ENCODE assay signal across 8 cellular contexts in the genomic region with DNA sequence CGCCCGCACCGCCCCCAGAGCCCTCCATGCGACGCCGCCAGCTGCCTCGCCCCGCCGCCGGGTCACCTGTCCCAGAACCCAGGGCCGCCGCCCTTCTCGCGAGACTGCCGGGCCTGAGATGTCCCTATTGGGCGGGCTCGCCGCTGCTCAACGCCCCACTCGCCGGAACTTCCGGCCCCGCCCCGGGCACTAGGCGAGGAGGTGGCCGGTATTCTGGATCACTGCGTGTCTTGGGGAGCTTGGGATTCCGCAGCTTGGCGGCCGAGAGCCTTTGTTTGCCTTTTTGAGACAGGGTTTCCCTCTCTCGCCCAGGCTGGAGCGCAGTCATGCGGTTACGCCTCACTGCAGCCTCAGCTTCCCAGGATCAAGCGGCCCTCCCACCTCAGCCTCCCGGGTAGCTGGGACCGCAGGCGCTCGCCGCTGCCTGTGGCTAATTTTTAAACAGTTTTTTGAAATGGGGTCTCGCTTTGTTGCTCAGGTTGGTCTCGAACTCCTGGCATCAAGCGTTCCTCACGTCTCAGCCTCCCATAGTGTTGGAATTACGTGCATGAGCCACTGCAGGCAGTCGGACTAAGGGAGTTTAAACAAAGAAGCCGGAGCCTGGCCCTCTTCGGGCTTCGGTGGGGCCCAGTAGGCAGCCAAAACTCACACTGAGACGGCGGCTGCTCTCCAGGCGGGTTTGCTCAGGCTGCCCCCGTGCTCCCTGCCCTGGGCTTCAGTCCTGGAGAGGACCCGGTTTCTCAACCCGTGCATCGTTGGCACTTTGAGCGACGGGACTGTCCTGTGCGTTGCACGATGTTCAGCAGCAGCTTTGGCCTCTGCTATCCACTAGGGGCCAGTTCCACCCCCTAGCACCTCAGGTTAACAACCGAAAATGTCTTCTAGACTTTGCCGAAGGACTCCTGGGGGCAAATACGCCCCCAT. TPM values are rescaled to one million over a fixed set of nuclear protein-coding genes. Genes with fewer than 3 reads are reported as not detected.
A peak's percentile ranks its signal among the peaks of the same experiment; 100 is the strongest.
DNase-seq lines count a peak whose midpoint lies in the region; ATAC-seq and TF ChIP-seq lines count a peak whose summit lies in the region.

A gene (minus strand): TSS at position 43 of the 924 bp plus-strand sequence. CDS start 15 bp downstream, at position 28.

- H3K4me3 Mint-ChIP-seq in activated T-helper 17 cell treated with anti-CD3 and anti-CD28 coated beads, Interleukin-2, amount 50 U/mL, for 72 hours = peak within 1 kb of the TSS; percentile 79
- peak within 1 kb of the TSS; percentile 78 to 88 (median 84) for H3K4me3 Mint-ChIP-seq in naive thymus-derived CD8-positive, alpha-beta T cell
- peak within 1 kb of the TSS; percentile 83 to 95 for H3K4me3 Mint-ChIP-seq in stimulated activated naive B cell treated with anti-CD40 and anti-IgM and Interleukin-4, amounts not matched to agents 10 μg/mL and 1 μg/mL and 100 μg/mL, for 72 hours

- TF ChIP-seq CTCF in LNCaP clone FGC (IDR thresholded peaks at IDR 0.05; ENCODE audit: control insufficient read depth, extremely low read depth, insufficient read depth) = no peak
- TF ChIP-seq CTCF in RWPE1 (conservative IDR thresholded peaks at IDR 0.05; ENCODE audit: low read depth) = peak; percentile 20; the same call in 1 of the 2 replicates
- TF ChIP-seq CTCF in fibroblast of mammary gland (conservative IDR thresholded peaks at IDR 0.05; ENCODE audit: control insufficient read depth, insufficient read depth, low read depth, low read length) = peak; percentile 16

- peaks cover 5% of the 10 kb centered on the region for H3K27me3 Mint-ChIP-seq in activated T-helper 17 cell treated with anti-CD3 and anti-CD28 coated beads, Interleukin-2, amount 50 U/mL, for 72 hours
- H3K27me3 Mint-ChIP-seq in naive thymus-derived CD8-positive, alpha-beta T cell = peaks cover 2 to 10% (median 6%) of the 10 kb centered on the region in 5 donors
- no peaks in the 10 kb centered on the region for H3K27me3 Mint-ChIP-seq in stimulated activated naive B cell treated with anti-CD40 and anti-IgM and Interleukin-4, amounts not matched to agents 10 μg/mL and 1 μg/mL and 100 μg/mL, for 72 hours

- CTCF ChIA-PET in RWPE1 (lab: Yijun Ruan, JAX) = interaction anchor here (0.6 to 1.0 kb wide), 4 partner anchors 106 to 1513 kb away, joined by 3 read pairs; no protein-coding TSS in a partner anchor

- H3K36me3 Mint-ChIP-seq in activated T-helper 17 cell treated with anti-CD3 and anti-CD28 coated beads, Interleukin-2, amount 50 U/mL, for 72 hours (ENCODE audit: low read depth) = peaks cover 25% of the 10 kb centered on the region
- peaks cover 0 to 13% (median 0%) of the 10 kb centered on the region in 3 donors for H3K36me3 Mint-ChIP-seq in naive thymus-derived CD8-positive, alpha-beta T cell
- peaks cover 35 to 42% of the 10 kb centered on the region in 2 donors for H3K36me3 Mint-ChIP-seq in stimulated activated naive B cell treated with anti-CD40 and anti-IgM and Interleukin-4, amounts not matched to agents 10 μg/mL and 1 μg/mL and 100 μg/mL, for 72 hours

- DNase-seq in ELF-1 (ENCODE audit: low read depth, low spot score) (peak; percentile 96), H4 (ENCODE audit: low spot score) (peak; percentile 89), LNCaP clone FGC (ENCODE audit: low read depth) (peak; percentile 70), RWPE1 (ENCODE audit: low spot score) (peak; percentile 97), fibroblast of mammary gland (ENCODE audit: low read depth) (peak; percentile 83)
- peak; percentile 80 to 95 (median 88) for DNase-seq in naive thymus-derived CD8-positive, alpha-beta T cell
- peak; percentile 96 for DNase-seq in stimulated activated naive B cell treated with anti-CD40 and anti-IgM and Interleukin-4, amounts not matched to agents 10 μg/mL and 1 μg/mL and 100 μg/mL, for 72 hours

- H3K27ac ChIP-seq in RWPE1 = peak within 1 kb of the TSS; percentile 83

- peak; percentile 99 for ATAC-seq in activated T-helper 17 cell treated with anti-CD3 and anti-CD28 coated beads, Interleukin-2, amount 50 U/mL, for 72 hours (replicated peaks)
- peak; percentile 92 to 95 for ATAC-seq in naive thymus-derived CD8-positive, alpha-beta T cell
- peak; percentile 84 to 89 for ATAC-seq in stimulated activated naive B cell treated with anti-CD40 and anti-IgM and Interleukin-4, amounts not matched to agents 10 μg/mL and 1 μg/mL and 100 μg/mL, for 72 hours (replicated peaks)

- POLR2A ChIA-PET in RWPE1 (lab: Yijun Ruan, JAX; ENCODE audit: low non-redundant PET) = interaction anchor here (0.5 to 1.2 kb wide), 3 partner anchors 18 to 83 kb away, joined by 3 to 4 read pairs (median 4); no protein-coding TSS in a partner anchor
- POLR2A ChIA-PET in naive thymus-derived CD8-positive, alpha-beta T cell (lab: Charles Lee) = no interaction called here

- H3K4me1 Mint-ChIP-seq in activated T-helper 17 cell treated with anti-CD3 and anti-CD28 coated beads, Interleukin-2, amount 50 U/mL, for 72 hours = peaks cover 20% of the 10 kb centered on the region
- H3K4me1 Mint-ChIP-seq in naive thymus-derived CD8-positive, alpha-beta T cell = peaks cover 16 to 54% (median 30%) of the 10 kb centered on the region in 4 donors
- H3K4me1 Mint-ChIP-seq in stimulated activated naive B cell treated with anti-CD40 and anti-IgM and Interleukin-4, amounts not matched to agents 10 μg/mL and 1 μg/mL and 100 μg/mL, for 72 hours = peaks cover 31 to 50% of the 10 kb centered on the region in 2 donors

- H3K9me3 Mint-ChIP-seq in activated T-helper 17 cell treated with anti-CD3 and anti-CD28 coated beads, Interleukin-2, amount 50 U/mL, for 72 hours = no peaks in the 10 kb centered on the region
- H3K9me3 Mint-ChIP-seq in naive thymus-derived CD8-positive, alpha-beta T cell = peaks cover 0 to 11% (median 0%) of the 10 kb centered on the region in 9 donors
- peaks cover 3% of the 10 kb centered on the region in 2 donors for H3K9me3 Mint-ChIP-seq in stimulated activated naive B cell treated with anti-CD40 and anti-IgM and Interleukin-4, amounts not matched to agents 10 μg/mL and 1 μg/mL and 100 μg/mL, for 72 hours

- H3K27ac Mint-ChIP-seq in activated T-helper 17 cell treated with anti-CD3 and anti-CD28 coated beads, Interleukin-2, amount 50 U/mL, for 72 hours = peak within 1 kb of the TSS; percentile 63
- H3K27ac Mint-ChIP-seq in naive thymus-derived CD8-positive, alpha-beta T cell = peak within 1 kb of the TSS; percentile 28 to 87 (median 77)
- peak within 1 kb of the TSS; percentile 95 for H3K27ac Mint-ChIP-seq in stimulated activated naive B cell treated with anti-CD40 and anti-IgM and Interleukin-4, amounts not matched to agents 10 μg/mL and 1 μg/mL and 100 μg/mL, for 72 hours

- H3K4me3 ChIP-seq in LNCaP clone FGC (ENCODE audit: low read depth, low read length) (peak within 1 kb of the TSS; percentile 65), fibroblast of mammary gland (ENCODE audit: control insufficient read depth, low read depth, low read length) (peak within 1 kb of the TSS; percentile 74)

RNA-seq across cellular contexts. Expression of the gene that starts here (rescaled TPM):
- total RNA-seq in H4 (2014; rRNA removed; shearing (Covaris generic)) = 9.9 and 14.6 TPM in 2 replicates
- 10 to 100 TPM; 25.2 to 34.2 TPM for total RNA-seq in activated T-helper 17 cell treated with anti-CD3 and anti-CD28 coated beads, Interleukin-2, amount 50 U/mL, for 72 hours
- 10 to 100 TPM; 16.1 to 17.9 TPM for total RNA-seq in naive thymus-derived CD8-positive, alpha-beta T cell
- polyA plus RNA-seq in naive thymus-derived CD8-positive, alpha-beta T cell = 10 to 100 TPM in 1 of 3 donors, 1 to 10 TPM in 2; 2.1 to 14.3 (median 6.1) TPM

Comparison
In these comparisons a context has a peak if more than half of its experiments do, and no peak if none do; other contexts are left out.
1. Peak in every context shown above with its lines: DNase-seq, ATAC-seq, H3K4me3 ChIP-seq and H3K27ac ChIP-seq.